In genomic region chr12:91882910-91883309, GRCh38 we compare ENCODE assay signal across 25 cellular contexts.
"Had no signal": no experiment of that assay in that cellular context is flagged by ENCODE, and none has a peak within 500 bp of the region (broad histone marks: within the 10 kb centered on the region; RNA-seq: fewer than 3 reads in every experiment).

No MANE protein-coding gene starts in this region.

- H3K9me3 ChIP-seq: esophagus muscularis mucosa, gastroesophageal sphincter, heart left ventricle, left lung, psoas muscle, sigmoid colon, stomach, thyroid gland had no signal

- H3K4me2 ChIP-seq: hepatocyte had no signal

- H3K27ac Mint-ChIP-seq: endodermal cell; stimulated activated effector memory CD8-positive, alpha-beta T cell treated with anti-CD3 and anti-CD28 coated beads, Interleukin-12 subunit alpha, Interleukin-12 subunit beta, amount 100 ng/mL, for 72 hours had no signal

- H3K9me3 Mint-ChIP-seq: endodermal cell; natural killer cell; neural crest cell; stimulated activated effector memory CD8-positive, alpha-beta T cell treated with anti-CD3 and anti-CD28 coated beads, Interleukin-12 subunit alpha, Interleukin-12 subunit beta, amount 100 ng/mL, for 72 hours had no signal

- ATAC-seq: foreskin keratinocyte; gastroesophageal sphincter; heart left ventricle; left cardiac atrium; left lung; natural killer cell; psoas muscle; right cardiac atrium; stimulated activated effector memory CD8-positive, alpha-beta T cell treated with anti-CD3 and anti-CD28 coated beads, Interleukin-12 subunit alpha, Interleukin-12 subunit beta, amount 100 ng/mL, for 72 hours had no signal

- H3K36me3 ChIP-seq: esophagus muscularis mucosa, gastroesophageal sphincter, heart left ventricle, left lung, sigmoid colon, stomach, thyroid gland had no signal

- H3K36me3 Mint-ChIP-seq: stimulated activated effector memory CD8-positive, alpha-beta T cell treated with anti-CD3 and anti-CD28 coated beads, Interleukin-12 subunit alpha, Interleukin-12 subunit beta, amount 100 ng/mL, for 72 hours had no signal

- H3K4me3 ChIP-seq: dorsolateral prefrontal cortex, esophagus muscularis mucosa, gastroesophageal sphincter, heart left ventricle, hepatocyte, left lung, psoas muscle, sigmoid colon, stomach, thyroid gland had no signal

- H2AFZ ChIP-seq: hepatocyte had no signal

- H3K27ac ChIP-seq: dorsolateral prefrontal cortex, esophagus muscularis mucosa, foreskin keratinocyte, gastroesophageal sphincter, heart left ventricle, hepatocyte, left lung, psoas muscle, sigmoid colon, stomach, thyroid gland had no signal

- H3K4me3 Mint-ChIP-seq: endodermal cell; natural killer cell; neural crest cell; stimulated activated effector memory CD8-positive, alpha-beta T cell treated with anti-CD3 and anti-CD28 coated beads, Interleukin-12 subunit alpha, Interleukin-12 subunit beta, amount 100 ng/mL, for 72 hours had no signal

- H3K79me2 ChIP-seq: hepatocyte had no signal

- H3K4me1 ChIP-seq: esophagus muscularis mucosa, gastroesophageal sphincter, psoas muscle, sigmoid colon, thyroid gland had no signal

- H3K27me3 ChIP-seq: dorsolateral prefrontal cortex, esophagus muscularis mucosa, foreskin keratinocyte, gastroesophageal sphincter, heart left ventricle, hepatocyte, left lung, sigmoid colon, stomach, thyroid gland had no signal

- DNase-seq: cerebellar nuclear complex; dorsolateral prefrontal cortex; effector CD8-positive, alpha-beta T cell; endodermal cell; foreskin keratinocyte; heart left ventricle; left cardiac atrium; left lung; mesenchymal stem cell; midbrain; natural killer cell; psoas muscle; right cardiac atrium; sigmoid colon; stimulated activated CD4-positive, alpha-beta T cell treated with anti-CD3 and anti-CD28 coated beads, Interleukin-2, amount 100 ng/mL, for 24 hours; stimulated activated CD4-positive, alpha-beta T cell treated with anti-CD3 and anti-CD28 coated beads, Interleukin-4, amount 100 ng/mL, for 24 hours; stimulated activated naive CD4-positive, alpha-beta T cell treated with Interleukin-2 at 50 U/mL for 16 hours; stomach; thyroid gland; trophoblast cell had no signal
